ENCODE assay signal across 11 cellular contexts in genomic region chr19:50205681-50206138, GRCh38. TPM values are rescaled to one million over a fixed set of nuclear protein-coding genes. Genes with fewer than 3 reads are reported as not detected.
DNase-seq lines count a peak whose midpoint lies in the region; ATAC-seq, FAIRE-seq and TF ChIP-seq lines count a peak whose summit lies in the region.
"Had no signal": no experiment of that assay in that cellular context is flagged by ENCODE, and none has a peak within 500 bp of the region (broad histone marks: within the 10 kb centered on the region; RNA-seq: fewer than 3 reads in every experiment).

No MANE protein-coding gene starts in this region.

- no peak overlapping the region for H2AFZ ChIP-seq in H1 (ENCODE audit: low read length)

- no peak overlapping the region for H3K27ac ChIP-seq in H1 (ENCODE audit: low read depth, low read length)
- H3K27ac ChIP-seq: BLaER1 had no signal

- H3K4ac ChIP-seq in H1 (replicated peaks; ENCODE audit: insufficient read length, low read depth, low read length): no peak overlapping the region

- H4K91ac ChIP-seq in H1 (replicated peaks; ENCODE audit: insufficient read length, low read length): no peak overlapping the region

- BruUV-seq in Calu3 (replicated peaks; lab: Mats Ljungman, UMichigan): no TSS peak

- ATAC-seq in GM18519 (IDR thresholded peaks at IDR 0.05; ENCODE audit: low FRiP score, unreplicated experiment): no peak

- no peak overlapping the region for H2BK20ac ChIP-seq in H1 (ENCODE audit: low read length)

- H2BK120ac ChIP-seq in H1 (replicated peaks; ENCODE audit: low read depth, low read length): no peak overlapping the region

- H2BK5ac ChIP-seq in H1 (ENCODE audit: low read depth, low read length): no peak overlapping the region

- DNase-seq in Calu3 (peak; percentile 83), NCI-H146 (lab: John Stamatoyannopoulos, UW) (peak; percentile 97), H1 (ENCODE audit: low read depth in 1 of 2, low spot score in 2 of 2) (peak in 1 of 2 experiments; percentile 64), RCC 7860 (ENCODE audit: low spot score) (no peak), HCEC 1CT (no peak), medulla oblongata (ENCODE audit: extremely low spot score) (no peak)

- peaks cover 0 to 8% of the 10 kb centered on the region in 2 experiments for H4K20me1 ChIP-seq in H1 (replicated peaks in 1 of 2; ENCODE audit: control insufficient read depth in 1 of 2, insufficient read depth in 2 of 2, low read length in 2 of 2)
- H4K20me1 ChIP-seq: BLaER1 had no signal

- H3K56ac ChIP-seq in H1 (replicated peaks; ENCODE audit: insufficient read length, low read depth, low read length): no peak overlapping the region

- no peak overlapping the region for H3K14ac ChIP-seq in H1 (ENCODE audit: insufficient read length)

- H3K79me1 ChIP-seq in H1 (ENCODE audit: low read depth, low read length): no peaks in the 10 kb centered on the region; the same call in none of the 2 replicates

- no peak for TF ChIP-seq POLR2A in H1 (IDR thresholded peaks at IDR 0.05; ENCODE audit: control extremely low read depth in 1 of 2, low read depth in 2 of 2, low read length in 2 of 2)

- no peak overlapping the region for H2BK12ac ChIP-seq in H1 (ENCODE audit: low read depth, low read length)

- H3K9me3 Mint-ChIP-seq in Calu3 (ENCODE audit: low read depth, unreplicated experiment) (no peaks in the 10 kb centered on the region), nephron (peaks cover 2% of the 10 kb centered on the region)

- no peak overlapping the region for H3K23ac ChIP-seq in H1 (ENCODE audit: insufficient read length)

- FAIRE-seq in H1 (lab: Jason Lieb, UNC) (no peak), RCC 7860 (lab: Jason Lieb, UNC) (no peak)

- H3K4me3 ChIP-seq in H1 (ENCODE audit: extremely low read depth in 1 of 4, insufficient read depth in 2 of 4, low read depth in 3 of 4, low read length in 4 of 4): peak overlapping the region; percentile 52 to 71 (median 65)
- H3K4me3 ChIP-seq: BLaER1 had no signal

- H3K4me3 Mint-ChIP-seq in Calu3 (ENCODE audit: low read depth, unreplicated experiment) (peak overlapping the region; percentile 97), nephron (peak overlapping the region; percentile 19 to 57 (median 40))

- 0 out of 4 replicates have a peak, but pooled peaks of 1 of the 2 experiments have one; percentile 5 for TF ChIP-seq RAD21 in H1 (IDR thresholded peaks at IDR 0.05 in 1 of 2, conservative IDR thresholded peaks at IDR 0.05 in 1 of 2; ENCODE audit: low read depth in 2 of 2, low read length in 2 of 2)

- CTCF ChIA-PET in Calu3 (lab: Charles Lee) (interaction anchor here (0.6 to 1.5 kb wide), 5 partner anchors 9 to 693 kb away, joined by 3 to 15 read pairs (median 3); no protein-coding TSS in a partner anchor), H1 (lab: Charles Lee; ENCODE audit: partially characterized antibody) (interaction anchor here (1.1 to 1.5 kb wide), 4 partner anchors 25 to 51 kb away, joined by 3 to 4 read pairs (median 4); no protein-coding TSS in a partner anchor)

- H3K36me3 ChIP-seq in H1 (ENCODE audit: control insufficient read depth in 2 of 4, insufficient read depth in 4 of 4, low read length in 3 of 4): peaks cover 0 to 5% (median under 1%) of the 10 kb centered on the region in 4 experiments; a peak in 2 of 8 replicates
- H3K36me3 ChIP-seq: BLaER1 had no signal

- no peaks in the 10 kb centered on the region for H3K79me2 ChIP-seq in H1 (ENCODE audit: control insufficient read depth in 1 of 2, insufficient read depth in 2 of 2, low read length in 2 of 2)

- H3K4me2 ChIP-seq in H1 (ENCODE audit: insufficient read depth in 1 of 2, low read depth in 2 of 2, low read length in 2 of 2): peak overlapping the region; percentile 75 to 78
- H3K4me2 ChIP-seq: BLaER1 had no signal

- H3K9me3 ChIP-seq in H1 (ENCODE audit: insufficient read depth in 2 of 2, low read depth in 1 of 2, low read length in 1 of 2): no peaks in the 10 kb centered on the region; a peak in 1 of 4 replicates

- TF ChIP-seq EP300 in H1 (IDR thresholded peaks at IDR 0.05; ENCODE audit: borderline replicate concordance in 1 of 2, low read depth in 2 of 2, low read length in 2 of 2): no peak

- TF ChIP-seq CTCF in Calu3 (IDR thresholded peaks at IDR 0.05; ENCODE audit: unreplicated experiment) (peak; percentile 26), H1 (IDR thresholded peaks at IDR 0.05; ENCODE audit: control extremely low read depth in 1 of 3, insufficient read depth in 1 of 3, low read depth in 1 of 3, low read length in 3 of 3) (peak in 2 of 3 experiments; percentile 18 to 23; a peak in 1 of 4 replicates), nephron (IDR thresholded peaks at IDR 0.05; ENCODE audit: unreplicated experiment in 3 of 3) (no peak)

- no peak overlapping the region for H2BK15ac ChIP-seq in H1 (ENCODE audit: low read length)

- no peak overlapping the region for H4K5ac ChIP-seq in H1 (ENCODE audit: insufficient read length, low read depth, low read length)

- H3K36me3 Mint-ChIP-seq in Calu3 (ENCODE audit: insufficient read depth, unreplicated experiment) (peaks cover 55% of the 10 kb centered on the region), nephron (ENCODE audit: low read depth) (peaks cover 4% of the 10 kb centered on the region)

- intact Hi-C loops in Calu3 (cut with micrococcal nuclease; ENCODE audit: unreplicated experiment): no loop called here

- peak overlapping the region; percentile 98 for H3K27ac Mint-ChIP-seq in Calu3 (ENCODE audit: unreplicated experiment)
- H3K27ac Mint-ChIP-seq in nephron: no peak overlapping the region

- no peak overlapping the region for H4K8ac ChIP-seq in H1 (ENCODE audit: extremely low read depth, insufficient read depth, low read length)

- POLR2A ChIA-PET in H1 (lab: Charles Lee; ENCODE audit: partially characterized antibody): interaction anchor here (1.1 kb wide), 1 partner anchor 107 kb away, joined by 3 read pairs; no protein-coding TSS in a partner anchor

- peak overlapping the region; percentile 48 for H3K18ac ChIP-seq in H1 (ENCODE audit: extremely low read depth, low read length)

- H3K27me3 Mint-ChIP-seq in Calu3 (ENCODE audit: unreplicated experiment) (no peaks in the 10 kb centered on the region), nephron (ENCODE audit: low read depth) (peaks cover 61% of the 10 kb centered on the region)

- H3K27me3 ChIP-seq in H1 (replicated peaks in 1 of 4; ENCODE audit: control insufficient read depth in 3 of 4, extremely low read depth in 1 of 4, insufficient read depth in 3 of 4, low read length in 3 of 4): peaks cover 0 to 16% (median 8%) of the 10 kb centered on the region in 4 experiments; a peak in 6 of 7 replicates
- H3K27me3 ChIP-seq: BLaER1 had no signal

- WGBS in H1 (ENCODE audit: extremely low coverage in 1 of 2, insufficient coverage in 1 of 2, insufficient read length in 1 of 2, insufficient replicate concordance in 2 of 2, low coverage in 1 of 2, low lambda C conversion rate in 2 of 2, missing lambda C conversion rate in 1 of 2), 2 experiments: 20% methylated on average over 11 of the region's 12 CpGs; no CpG with 5 or more reads in 1 of the 2 experiments

- no peak overlapping the region for H2AK5ac ChIP-seq in H1 (ENCODE audit: low read depth, low read length)

- H3K4me1 Mint-ChIP-seq in Calu3 (ENCODE audit: low read depth, unreplicated experiment) (peaks cover 41% of the 10 kb centered on the region), nephron (peaks cover 6% of the 10 kb centered on the region)

- peaks cover 0 to 5% (median 2%) of the 10 kb centered on the region in 4 experiments; a peak in 5 of 7 replicates for H3K4me1 ChIP-seq in H1 (replicated peaks in 1 of 4; ENCODE audit: control insufficient read depth in 3 of 4, insufficient read depth in 4 of 4, low read length in 3 of 4)
- H3K4me1 ChIP-seq: BLaER1 had no signal

- peak overlapping the region in 1 of 4 experiments; percentile 4; a peak in 2 of 7 replicates for H3K9ac ChIP-seq in H1 (replicated peaks in 1 of 4; ENCODE audit: extremely low read depth in 1 of 4, low read depth in 3 of 4, low read length in 3 of 4)
- H3K9ac ChIP-seq: BLaER1 had no signal

- H3K23me2 ChIP-seq in H1 (ENCODE audit: low read depth, low read length): peaks cover 10% of the 10 kb centered on the region; the same call in 1 of the 2 replicates

TF ChIP-seq in H1, 55 proteins besides CTCF, POLR2A, EP300 and RAD21:
- 0 out of 2 replicates have a peak, but pooled peaks have one; percentile 38 for TF ChIP-seq TCF12 (IDR thresholded peaks at IDR 0.05; ENCODE audit: low read depth, low read length)
- no peak for TF ChIP-seq PHF8 (conservative IDR thresholded peaks at IDR 0.05; ENCODE audit: low read depth, low read length)
- TF ChIP-seq KDM4A (IDR thresholded peaks at IDR 0.05; ENCODE audit: low read depth, low read length, severe bottlenecking): peak; percentile 14

RNA-seq across cellular contexts. Expression of gene MYH14, which starts 2.3 kb away (rescaled TPM):
- 255 and 312 TPM in 2 replicates for total RNA-seq in Calu3 (2022)
- 25.7 and 28.6 TPM in 2 replicates for total RNA-seq in H1 (2021; fragmentation: NEBNext Ultra II Directional; extraction: Animal tissue kit (Norgen Biotek cat#: 25700))
- 17.3 and 25.3 TPM in 2 replicates for polyA plus RNA-seq in H1 (2011; rRNA removed)
- 19.4 TPM for polyA plus RNA-seq in H1 (2011; cell fraction: cytosol; rRNA removed)
- 34.3 TPM for polyA plus RNA-seq in H1 (2011; cell fraction: nucleus; rRNA removed)
- 13.5 to 25.2 TPM (median 23.2 TPM) in 4 replicates for polyA plus RNA-seq in H1 (2012, experiment 1 of 2)
- 12.8 TPM for polyA plus RNA-seq in H1 (2012, experiment 2 of 2)
- 11.0 TPM for polyA plus RNA-seq in H1 (2013, experiment 1 of 2)
- 10.4 TPM for polyA plus RNA-seq in H1 (2013, experiment 2 of 2)
- polyA minus RNA-seq in H1 (2011; rRNA and poly(A)+ RNA removed): 16.9 and 19.5 TPM in 2 replicates
- 19.5 TPM for polyA minus RNA-seq in H1 (2011; cell fraction: cytosol; rRNA and poly(A)+ RNA removed)
- 26.9 TPM for polyA minus RNA-seq in H1 (2011; cell fraction: nucleus; rRNA and poly(A)+ RNA removed)
- total RNA-seq: T-helper 1 cell treated with Interleukin-12 subunit alpha and Interleukin-12 subunit beta and Interleukin-4 antibody, amounts not matched to agents 30 ng/mL and 1 ng/mL, for 36 hours had no signal

RNA-seq across cellular contexts. Expression of gene IZUMO2, which starts 42.6 kb away (rescaled TPM):
- total RNA-seq in Calu3 (2022): not detected in 2 replicates
- total RNA-seq in H1 (2021; fragmentation: NEBNext Ultra II Directional; extraction: Animal tissue kit (Norgen Biotek cat#: 25700)): 0.94 and 1.7 TPM in 2 replicates
- 1.9 TPM in 2 replicates for polyA plus RNA-seq in H1 (2011; rRNA removed)
- 2.3 TPM for polyA plus RNA-seq in H1 (2011; cell fraction: cytosol; rRNA removed)
- polyA plus RNA-seq in H1 (2011; cell fraction: nucleus; rRNA removed): 2.6 TPM
- polyA plus RNA-seq in H1 (2012, experiment 1 of 2): 1.4 to 3.6 TPM (median 2.6 TPM) in 4 replicates
- 1.4 TPM for polyA plus RNA-seq in H1 (2012, experiment 2 of 2)
- 2.1 TPM for polyA plus RNA-seq in H1 (2013, experiment 1 of 2)
- 2.2 TPM for polyA plus RNA-seq in H1 (2013, experiment 2 of 2)
- polyA minus RNA-seq in H1 (2011; rRNA and poly(A)+ RNA removed): 0.66 TPM in 1 of 2 replicates, not detected in the other
- polyA minus RNA-seq in H1 (2011; cell fraction: cytosol; rRNA and poly(A)+ RNA removed): 2.3 TPM
- polyA minus RNA-seq in H1 (2011; cell fraction: nucleus; rRNA and poly(A)+ RNA removed): not detected
- total RNA-seq: dermis microvascular lymphatic vessel endothelial cell; T-helper 1 cell treated with Interleukin-12 subunit alpha and Interleukin-12 subunit beta and Interleukin-4 antibody, amounts not matched to agents 30 ng/mL and 1 ng/mL, for 36 hours had no signal

Comparison
In these comparisons a context has a peak if more than half of its experiments do, and no peak if none do; other contexts are left out.
1. DNase-seq: peak in Calu3 (single experiment) and NCI-H146 (single experiment); none in RCC 7860 (single experiment), HCEC 1CT (single experiment) and medulla oblongata (single experiment).
2. CTCF ChIP-seq: peak in Calu3 (single experiment) and H1 (2 of 3); none in nephron (0 of 3).